In the genomic region with DNA sequence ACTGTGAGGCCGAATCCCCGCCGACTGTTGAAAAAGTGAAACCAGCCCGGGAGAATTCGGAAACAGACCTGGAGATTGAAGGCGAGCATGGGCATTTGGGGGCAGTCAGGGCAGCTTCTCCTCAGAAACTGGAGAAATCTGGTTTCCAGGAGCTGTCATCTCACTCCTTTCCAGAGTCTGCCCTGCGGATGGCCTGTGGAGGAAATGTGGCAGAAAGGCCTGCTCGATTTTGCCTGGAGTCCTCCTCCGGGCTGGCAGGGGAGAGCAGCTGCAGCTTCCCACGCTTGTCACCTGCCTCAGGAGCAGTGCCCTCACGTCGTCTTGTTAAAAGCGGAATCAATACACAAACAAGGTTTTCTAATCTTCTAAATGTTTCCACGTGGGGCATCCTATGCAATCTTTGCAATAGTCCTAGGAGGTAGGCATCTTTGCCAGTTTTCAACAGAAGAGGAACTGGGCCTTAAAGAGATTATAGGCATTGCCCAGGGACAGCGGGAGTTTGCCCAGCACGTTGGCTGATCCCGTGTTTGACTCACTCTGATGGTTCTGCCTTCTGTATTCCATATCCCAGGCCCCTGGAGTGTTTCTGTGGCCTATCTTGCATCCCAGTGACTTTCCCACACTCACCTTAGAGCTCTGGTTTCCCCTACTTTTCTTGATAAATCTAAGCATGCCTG, we compare ENCODE assay signal across 1 cellular context.
TF ChIP-seq lines count a peak whose summit lies in the region.

No MANE protein-coding gene starts in this region.

TF ChIP-seq in HepG2, 621 proteins besides CTCF, POLR2A, EP300 and RAD21:
- TF ChIP-seq ZNF383 (CRISPR knock-in tag; IDR thresholded peaks at IDR 0.05; ENCODE audit: borderline replicate concordance), result no peak
